ENCODE assay signal across 1 cellular context in genomic region chr14:58955294-58955821, GRCh38.
TF ChIP-seq lines count a peak whose summit lies in the region.

No MANE protein-coding gene starts in this region.

TF ChIP-seq in GM12878, 131 proteins besides CTCF, POLR2A, EP300 and RAD21 (continued from another document and continues in another):
- TF ChIP-seq CEBPZ (IDR thresholded peaks at IDR 0.05; ENCODE audit: low read depth, low read length) (no peak), LARP7 (IDR thresholded peaks at IDR 0.05) (no peak), ZNF622 (IDR thresholded peaks at IDR 0.05) (no peak), BCL3 (IDR thresholded peaks at IDR 0.05; ENCODE audit: borderline replicate concordance, insufficient read depth, low read depth, low read length, poor library complexity, severe bottlenecking) (peak; percentile 61), ZNF207 (IDR thresholded peaks at IDR 0.05; ENCODE audit: borderline replicate concordance) (no peak), ZBTB33 (IDR thresholded peaks at IDR 0.05) (no peak), TCF7 (IDR thresholded peaks at IDR 0.05; ENCODE audit: borderline replicate concordance) (peak; percentile 21; the same call in 1 of the 2 replicates), EZH2 (IDR thresholded peaks at IDR 0.05; ENCODE audit: borderline replicate concordance, control insufficient read depth, low read depth, low read length) (no peak), HDGF (IDR thresholded peaks at IDR 0.05) (no peak), SIX5 (IDR thresholded peaks at IDR 0.05; ENCODE audit: low read depth, low read length, severe bottlenecking) (no peak), ESRRA (IDR thresholded peaks at IDR 0.05; ENCODE audit: low read length) (no peak), GATAD2B (conservative IDR thresholded peaks at IDR 0.05; ENCODE audit: low read depth) (no peak; the same call in 1 of the 2 replicates), RB1 (IDR thresholded peaks at IDR 0.05; ENCODE audit: borderline replicate concordance) (no peak), SUPT20H (IDR thresholded peaks at IDR 0.05; ENCODE audit: borderline replicate concordance, control insufficient read depth, low read depth, low read length) (no peak), IKZF2 (IDR thresholded peaks at IDR 0.05) (peak; percentile 92 to 93), SMC3 (IDR thresholded peaks at IDR 0.05; ENCODE audit: borderline replicate concordance, low read length) (no peak), YBX1 (IDR thresholded peaks at IDR 0.05) (no peak), RUNX3 (IDR thresholded peaks at IDR 0.05; ENCODE audit: low read length) (peak; percentile 48; the same call in 1 of the 2 replicates), RAD51 (IDR thresholded peaks at IDR 0.05) (no peak), ZSCAN29 (IDR thresholded peaks at IDR 0.05) (no peak), BCLAF1 (IDR thresholded peaks at IDR 0.05) (no peak), ZBTB4 (CRISPR knock-in tag; IDR thresholded peaks at IDR 0.05) (no peak), HDAC6 (IDR thresholded peaks at IDR 0.05; ENCODE audit: unreplicated experiment) (no peak), WRNIP1 (IDR thresholded peaks at IDR 0.05; ENCODE audit: borderline replicate concordance, low read depth, low read length) (no peak), IRF5 (IDR thresholded peaks at IDR 0.05; ENCODE audit: borderline replicate concordance) (no peak), NR2C1 (IDR thresholded peaks at IDR 0.05) (no peak), NRF1 (conservative IDR thresholded peaks at IDR 0.05; ENCODE audit: low read depth, low read length) (no peak), POU2F2 (IDR thresholded peaks at IDR 0.05; ENCODE audit: borderline replicate concordance, low read depth, low read length) (no peak), STAT1 (conservative IDR thresholded peaks at IDR 0.05) (no peak), NBN (IDR thresholded peaks at IDR 0.05) (no peak), ASH2L (IDR thresholded peaks at IDR 0.05; ENCODE audit: borderline replicate concordance, low read depth) (no peak), E2F4 (IDR thresholded peaks at IDR 0.05; ENCODE audit: low read depth, low read length) (no peak), TCF12 (IDR thresholded peaks at IDR 0.05; ENCODE audit: low read depth, low read length) (no peak), MTA3 (IDR thresholded peaks at IDR 0.05; ENCODE audit: borderline replicate concordance, low read length) (no peak), MEF2B (IDR thresholded peaks at IDR 0.05; ENCODE audit: partially characterized antibody, poor library complexity, severe bottlenecking) (no peak), STAT3 (IDR thresholded peaks at IDR 0.05; ENCODE audit: low read depth, low read length) (no peak), CREM (IDR thresholded peaks at IDR 0.05; ENCODE audit: low read depth) (peak; percentile 44; the same call in 1 of the 2 replicates), SREBF1 (IDR thresholded peaks at IDR 0.05; ENCODE audit: low read length) (no peak), SP1 (IDR thresholded peaks at IDR 0.05; ENCODE audit: low read depth, low read length) (no peak), EED (IDR thresholded peaks at IDR 0.05; ENCODE audit: low read depth) (peak; percentile 95), SPI1 (IDR thresholded peaks at IDR 0.05; ENCODE audit: borderline replicate concordance, insufficient read depth, low read depth, low read length) (0 out of 2 replicates have a peak, but pooled peaks have one; percentile 33), PKNOX1 (IDR thresholded peaks at IDR 0.05) (0 out of 2 replicates have a peak, but pooled peaks have one; percentile 2), GABPA (IDR thresholded peaks at IDR 0.05; ENCODE audit: low read depth) (no peak; the same call in 1 of the 2 replicates), ATF7 (IDR thresholded peaks at IDR 0.05; ENCODE audit: low read depth) (peak; percentile 60)
